22 cellular contexts compared by ENCODE assay signal in genomic region chr14:97107760-97108159, GRCh38.
"Had no signal": no experiment of that assay in that cellular context is flagged by ENCODE, and none has a peak within 500 bp of the region (broad histone marks: within the 10 kb centered on the region; RNA-seq: fewer than 3 reads in every experiment).

No MANE protein-coding gene starts in this region.

- H3K27ac ChIP-seq: coronary artery, foreskin keratinocyte, left lung, lower lobe of right lung, neural progenitor cell, pancreas, stomach, thoracic aorta, transverse colon had no signal

- H3K4me2 ChIP-seq: neural progenitor cell had no signal

- H3K36me3 ChIP-seq: left lung, lower lobe of right lung, neural progenitor cell, pancreas, stomach, thoracic aorta, transverse colon had no signal

- DNase-seq: effector CD4-positive, alpha-beta T cell; endodermal cell; foreskin keratinocyte; immature natural killer cell; left lung; lower lobe of right lung; mesenchymal stem cell; midbrain; nucleus accumbens; pancreas; right cardiac atrium; small intestine; stimulated activated CD4-positive, alpha-beta T cell treated with anti-CD3 and anti-CD28 coated beads, Interleukin-12 subunit alpha, Interleukin-12 subunit beta, amount 100 ng/mL, for 4 hours; stimulated activated naive CD4-positive, alpha-beta T cell; stomach; substantia nigra; transverse colon had no signal

- H3K9me3 ChIP-seq: pancreas, thoracic aorta, transverse colon had no signal

- H3K9ac ChIP-seq: neural progenitor cell had no signal

- ATAC-seq: esophagus mucosa; foreskin keratinocyte; left lung; lower lobe of right lung; natural killer cell treated with Interleukin-12 subunit alpha and Interleukin-12 subunit beta and Interleukin-15 and Interleukin-18, amount 100 ng/mL, for 72 hours; pancreas; right cardiac atrium had no signal

- H3K27me3 ChIP-seq: neural progenitor cell, pancreas, transverse colon had no signal

- H3K4me1 ChIP-seq: foreskin keratinocyte, left lung, lower lobe of right lung, neural progenitor cell, pancreas, stomach, transverse colon had no signal

- H3K4me3 ChIP-seq: coronary artery, left lung, lower lobe of right lung, neural progenitor cell, pancreas, stomach, thoracic aorta, transverse colon had no signal

- H2AFZ ChIP-seq: neural progenitor cell had no signal
